In genomic region chr2:134160793-134161504, GRCh38 we compare ENCODE assay signal across 12 cellular contexts.
DNase-seq lines count a peak whose midpoint lies in the region; ATAC-seq, FAIRE-seq and TF ChIP-seq lines count a peak whose summit lies in the region.
"Had no signal": no experiment of that assay in that cellular context is flagged by ENCODE, and none has a peak within 500 bp of the region (broad histone marks: within the 10 kb centered on the region; RNA-seq: fewer than 3 reads in every experiment).

No MANE protein-coding gene starts in this region.

- H3K36me3 ChIP-seq in BE2C (no peaks in the 10 kb centered on the region), astrocyte (ENCODE audit: insufficient read depth, low read length) (no peaks in the 10 kb centered on the region), lower lobe of right lung (no peaks in the 10 kb centered on the region)

- peaks cover 21% of the 10 kb centered on the region for H3K79me2 ChIP-seq in astrocyte (ENCODE audit: insufficient read depth, low read length)

- no peaks in the 10 kb centered on the region for H3K9me3 Mint-ChIP-seq in IgD-negative memory B cell
- H3K9me3 Mint-ChIP-seq in astrocyte (ENCODE audit: unreplicated experiment), result peaks cover 2% of the 10 kb centered on the region
- H3K9me3 Mint-ChIP-seq in activated CD4-positive, alpha-beta T cell treated with anti-CD3 and anti-CD28 coated beads, Interleukin-2, amount 10 ng/mL, durations not matched to agents 7 days and 5 days, result no peaks in the 10 kb centered on the region

- peaks cover 50 to 68% (median 62%) of the 10 kb centered on the region in 3 donors for H3K4me1 Mint-ChIP-seq in IgD-negative memory B cell
- H3K4me1 Mint-ChIP-seq in astrocyte (ENCODE audit: low read depth, unreplicated experiment), result peaks cover 19% of the 10 kb centered on the region
- peaks cover 20% of the 10 kb centered on the region for H3K4me1 Mint-ChIP-seq in activated CD4-positive, alpha-beta T cell treated with anti-CD3 and anti-CD28 coated beads, Interleukin-2, amount 10 ng/mL, durations not matched to agents 7 days and 5 days

- H3K36me3 Mint-ChIP-seq in IgD-negative memory B cell (peaks cover 8% of the 10 kb centered on the region), astrocyte (ENCODE audit: low read depth, unreplicated experiment) (peaks cover 10% of the 10 kb centered on the region)
- peaks cover 2% of the 10 kb centered on the region for H3K36me3 Mint-ChIP-seq in activated CD4-positive, alpha-beta T cell treated with anti-CD3 and anti-CD28 coated beads, Interleukin-2, amount 10 ng/mL, durations not matched to agents 7 days and 5 days (ENCODE audit: low read depth)

- intact Hi-C loops in lower lobe of right lung (cut with DNase I) (no loop called here), head of caudate nucleus (cut with DNase I) (no loop called here)

- H3K27ac Mint-ChIP-seq in IgD-negative memory B cell, result peak overlapping the region in 2 of 3 donors; percentile 39 to 64
- peak overlapping the region; percentile 48 for H3K27ac Mint-ChIP-seq in astrocyte (ENCODE audit: unreplicated experiment)
- H3K27ac Mint-ChIP-seq in activated CD4-positive, alpha-beta T cell treated with anti-CD3 and anti-CD28 coated beads, Interleukin-2, amount 10 ng/mL, durations not matched to agents 7 days and 5 days, result no peak overlapping the region

- no peak overlapping the region for H3K9ac ChIP-seq in astrocyte (ENCODE audit: low read length)

- peak; percentile 77 for DNase-seq in BE2C
- DNase-seq in astrocyte (ENCODE audit: low read depth), result no peak
- DNase-seq in lower lobe of right lung, result peak; percentile 61
- DNase-seq in head of caudate nucleus, result no peak
- DNase-seq in cerebellar nuclear complex (lab: John Stamatoyannopoulos, UW), result no peak
- no peak for DNase-seq in RWPE1 (ENCODE audit: low spot score)
- no peak for DNase-seq in activated CD4-positive, alpha-beta T cell treated with anti-CD3 and anti-CD28 coated beads, Interleukin-2, amount 10 ng/mL, durations not matched to agents 7 days and 5 days
- DNase-seq: Caco-2, esophagus squamous epithelium, NCI-H748 treated with DMSO at 0.1 percent for 48 hours had no signal

- H3K27me3 ChIP-seq in BE2C (no peaks in the 10 kb centered on the region), astrocyte (ENCODE audit: insufficient read depth, low read length) (no peaks in the 10 kb centered on the region), lower lobe of right lung (ENCODE audit: low read depth) (no peaks in the 10 kb centered on the region)
- H3K27me3 ChIP-seq: esophagus squamous epithelium had no signal

- H3K4me2 ChIP-seq in astrocyte (ENCODE audit: low read length), result peak overlapping the region; percentile 42

- POLR2A ChIA-PET in RWPE1 (lab: Yijun Ruan, JAX; ENCODE audit: low non-redundant PET), result no interaction called here
- POLR2A ChIA-PET in activated CD4-positive, alpha-beta T cell treated with anti-CD3 and anti-CD28 coated beads, Interleukin-2, amount 10 ng/mL, durations not matched to agents 7 days and 5 days (lab: Charles Lee), result no interaction called here

- CTCF ChIA-PET in RWPE1 (lab: Yijun Ruan, JAX), result no interaction called here
- CTCF ChIA-PET in activated CD4-positive, alpha-beta T cell treated with anti-CD3 and anti-CD28 coated beads, Interleukin-2, amount 10 ng/mL, durations not matched to agents 7 days and 5 days (lab: Charles Lee), result no interaction called here

- peak; percentile 45 to 47 for ATAC-seq in lower lobe of right lung
- ATAC-seq: HCT116 had no signal

- H3K9me3 ChIP-seq in BE2C (no peaks in the 10 kb centered on the region), astrocyte (ENCODE audit: insufficient read depth, low read depth, low read length) (no peaks in the 10 kb centered on the region), lower lobe of right lung (no peaks in the 10 kb centered on the region)
- H3K9me3 ChIP-seq: Caco-2, esophagus squamous epithelium had no signal

- H4K20me1 ChIP-seq in astrocyte (ENCODE audit: insufficient read depth, low read length), result peaks cover 24% of the 10 kb centered on the region

- no peak overlapping the region for H3K27ac ChIP-seq in astrocyte (ENCODE audit: low read depth, low read length)
- H3K27ac ChIP-seq in lower lobe of right lung, result peak overlapping the region; percentile 59
- H3K27ac ChIP-seq in RWPE1, result no peak overlapping the region
- H3K27ac ChIP-seq: esophagus squamous epithelium had no signal

- H3K27me3 Mint-ChIP-seq in IgD-negative memory B cell (no peaks in the 10 kb centered on the region), astrocyte (ENCODE audit: low read depth, unreplicated experiment) (no peaks in the 10 kb centered on the region)
- H3K27me3 Mint-ChIP-seq in activated CD4-positive, alpha-beta T cell treated with anti-CD3 and anti-CD28 coated beads, Interleukin-2, amount 10 ng/mL, durations not matched to agents 7 days and 5 days, result no peaks in the 10 kb centered on the region

- no peak for FAIRE-seq in astrocyte (lab: Jason Lieb, UNC)

- H3K4me1 ChIP-seq in BE2C (peaks cover 9% of the 10 kb centered on the region), astrocyte (ENCODE audit: insufficient read depth, low read length) (peaks cover 7% of the 10 kb centered on the region), lower lobe of right lung (peaks cover 23% of the 10 kb centered on the region)
- H3K4me1 ChIP-seq: Caco-2 had no signal

- H3K4me3 Mint-ChIP-seq in IgD-negative memory B cell, result peak overlapping the region in 2 of 4 donors; percentile 45 to 70
- no peak overlapping the region for H3K4me3 Mint-ChIP-seq in astrocyte (ENCODE audit: unreplicated experiment)
- no peak overlapping the region for H3K4me3 Mint-ChIP-seq in activated CD4-positive, alpha-beta T cell treated with anti-CD3 and anti-CD28 coated beads, Interleukin-2, amount 10 ng/mL, durations not matched to agents 7 days and 5 days

- no peak overlapping the region for H2AFZ ChIP-seq in astrocyte (ENCODE audit: low read depth, low read length)

- TF ChIP-seq CTCF in BE2C (IDR thresholded peaks at IDR 0.05; ENCODE audit: low read depth, low read length) (no peak), astrocyte (IDR thresholded peaks at IDR 0.05; ENCODE audit: insufficient read depth, low read depth, low read length) (no peak), lower lobe of right lung (IDR thresholded peaks at IDR 0.05) (no peak), RWPE1 (conservative IDR thresholded peaks at IDR 0.05; ENCODE audit: low read depth) (no peak)

- H3K4me3 ChIP-seq in BE2C (ENCODE audit: low read depth, low read length), result no peak overlapping the region; the same call in none of the 2 replicates
- no peak overlapping the region for H3K4me3 ChIP-seq in astrocyte (ENCODE audit: insufficient read depth, low read depth, low read length)
- H3K4me3 ChIP-seq in lower lobe of right lung, result no peak overlapping the region
- H3K4me3 ChIP-seq: esophagus squamous epithelium had no signal

Comparison
In these comparisons a context has a peak if more than half of its experiments do, and no peak if none do; other contexts are left out.
1. DNase-seq: peak in BE2C (single experiment) and lower lobe of right lung (single experiment); none in astrocyte (single experiment), head of caudate nucleus (0 of 42), cerebellar nuclear complex (0 of 2), RWPE1 (single experiment) and activated CD4-positive, alpha-beta T cell treated with anti-CD3 and anti-CD28 coated beads, Interleukin-2, amount 10 ng/mL, durations not matched to agents 7 days and 5 days (single experiment).